In genomic region chr4:65007841-65008439, GRCh38 we compare ENCODE assay signal across 8 cellular contexts.
DNase-seq lines count a peak whose midpoint lies in the region; ATAC-seq and TF ChIP-seq lines count a peak whose summit lies in the region.

No MANE protein-coding gene starts in this region.

- no peak for TF ChIP-seq POLR2A in body of pancreas (IDR thresholded peaks at IDR 0.05)

- no peaks in the 10 kb centered on the region for H3K4me1 ChIP-seq in body of pancreas

- H3K9me3 Mint-ChIP-seq in mesothelial cell of epicardium = no peaks in the 10 kb centered on the region
- H3K9me3 Mint-ChIP-seq in activated CD4-positive, alpha-beta T cell treated with anti-CD3 and anti-CD28 coated beads, Interleukin-2, amount 10 ng/mL, durations not matched to agents 7 days and 5 days = no peaks in the 10 kb centered on the region

- no peak overlapping the region for H3K27ac Mint-ChIP-seq in mesothelial cell of epicardium
- H3K27ac Mint-ChIP-seq in activated CD4-positive, alpha-beta T cell treated with anti-CD3 and anti-CD28 coated beads, Interleukin-2, amount 10 ng/mL, durations not matched to agents 7 days and 5 days = no peak overlapping the region

- no peaks in the 10 kb centered on the region for H3K36me3 ChIP-seq in body of pancreas (replicated peaks in 1 of 2; ENCODE audit: insufficient read depth in 1 of 2, low read depth in 2 of 2)

- TF ChIP-seq CTCF in GM13976 (IDR thresholded peaks at IDR 0.05; ENCODE audit: borderline replicate concordance, control extremely low read depth, extremely low read depth, insufficient read depth, missing control alignments) = peak; percentile 7
- peak in 6 of 7 experiments; percentile 58 to 70 (median 64) for TF ChIP-seq CTCF in body of pancreas (IDR thresholded peaks at IDR 0.05)
- peak; percentile 76 for TF ChIP-seq CTCF in mesothelial cell of epicardium (IDR thresholded peaks at IDR 0.05; ENCODE audit: unreplicated experiment)

- ATAC-seq in body of pancreas = no peak
- ATAC-seq in GM21737 (IDR thresholded peaks at IDR 0.05; ENCODE audit: unreplicated experiment) = no peak
- no peak for ATAC-seq in GM18870 (IDR thresholded peaks at IDR 0.05; ENCODE audit: unreplicated experiment)

- intact Hi-C loops in body of pancreas (cut with DNase I) = no loop called here

- H3K4me3 Mint-ChIP-seq in mesothelial cell of epicardium = no peak overlapping the region
- H3K4me3 Mint-ChIP-seq in activated CD4-positive, alpha-beta T cell treated with anti-CD3 and anti-CD28 coated beads, Interleukin-2, amount 10 ng/mL, durations not matched to agents 7 days and 5 days = no peak overlapping the region

- H3K4me3 ChIP-seq in body of pancreas = no peak overlapping the region

- H3K27me3 ChIP-seq in body of pancreas = no peaks in the 10 kb centered on the region

- peaks cover 2% of the 10 kb centered on the region for H3K27me3 Mint-ChIP-seq in mesothelial cell of epicardium (ENCODE audit: low read depth)
- no peaks in the 10 kb centered on the region for H3K27me3 Mint-ChIP-seq in activated CD4-positive, alpha-beta T cell treated with anti-CD3 and anti-CD28 coated beads, Interleukin-2, amount 10 ng/mL, durations not matched to agents 7 days and 5 days

- H3K4me1 Mint-ChIP-seq in mesothelial cell of epicardium = peaks cover 16% of the 10 kb centered on the region
- H3K4me1 Mint-ChIP-seq in activated CD4-positive, alpha-beta T cell treated with anti-CD3 and anti-CD28 coated beads, Interleukin-2, amount 10 ng/mL, durations not matched to agents 7 days and 5 days = no peaks in the 10 kb centered on the region

- DNase-seq in AG08396 (ENCODE audit: low spot score) = peak; percentile 2
- peak; percentile 5 for DNase-seq in GM13976 (ENCODE audit: low spot score)
- peak; percentile 57 for DNase-seq in NCI-H1694 (lab: John Stamatoyannopoulos, UW)
- DNase-seq in body of pancreas = peak; percentile 13 to 24 (median 18)
- no peak for DNase-seq in mesothelial cell of epicardium (ENCODE audit: low spot score in 2 of 2, unreplicated experiment in 2 of 2)
- DNase-seq in activated CD4-positive, alpha-beta T cell treated with anti-CD3 and anti-CD28 coated beads, Interleukin-2, amount 10 ng/mL, durations not matched to agents 7 days and 5 days = no peak

- no peak overlapping the region for H3K27ac ChIP-seq in body of pancreas

- CTCF ChIA-PET in activated CD4-positive, alpha-beta T cell treated with anti-CD3 and anti-CD28 coated beads, Interleukin-2, amount 10 ng/mL, durations not matched to agents 7 days and 5 days (lab: Charles Lee) = no interaction called here

- 31% methylated on average over 5 of the region's 5 CpGs for WGBS in body of pancreas, 2 donors

- H3K9me3 ChIP-seq in body of pancreas = no peaks in the 10 kb centered on the region

- POLR2A ChIA-PET in activated CD4-positive, alpha-beta T cell treated with anti-CD3 and anti-CD28 coated beads, Interleukin-2, amount 10 ng/mL, durations not matched to agents 7 days and 5 days (lab: Charles Lee) = no interaction called here

- no peaks in the 10 kb centered on the region for H3K36me3 Mint-ChIP-seq in mesothelial cell of epicardium
- H3K36me3 Mint-ChIP-seq in activated CD4-positive, alpha-beta T cell treated with anti-CD3 and anti-CD28 coated beads, Interleukin-2, amount 10 ng/mL, durations not matched to agents 7 days and 5 days (ENCODE audit: low read depth) = no peaks in the 10 kb centered on the region

- in situ Hi-C loops in GM13976 (cut with MboI; ENCODE audit: low sequenced_read_pairs, unreplicated experiment) = no loop called here

Comparison
In these comparisons a context has a peak if more than half of its experiments do, and no peak if none do; other contexts are left out.
1. DNase-seq: peak in AG08396 (single experiment), GM13976 (single experiment), NCI-H1694 (single experiment) and body of pancreas (4 of 4); none in mesothelial cell of epicardium (0 of 2) and activated CD4-positive, alpha-beta T cell treated with anti-CD3 and anti-CD28 coated beads, Interleukin-2, amount 10 ng/mL, durations not matched to agents 7 days and 5 days (single experiment).
2. CTCF ChIP-seq: peak in every context shown above with its lines; median percentile 76 in mesothelial cell of epicardium; 64 in body of pancreas; 7 in GM13976.